Comparison of ENCODE assay signal across 10 cellular contexts in the genomic region with DNA sequence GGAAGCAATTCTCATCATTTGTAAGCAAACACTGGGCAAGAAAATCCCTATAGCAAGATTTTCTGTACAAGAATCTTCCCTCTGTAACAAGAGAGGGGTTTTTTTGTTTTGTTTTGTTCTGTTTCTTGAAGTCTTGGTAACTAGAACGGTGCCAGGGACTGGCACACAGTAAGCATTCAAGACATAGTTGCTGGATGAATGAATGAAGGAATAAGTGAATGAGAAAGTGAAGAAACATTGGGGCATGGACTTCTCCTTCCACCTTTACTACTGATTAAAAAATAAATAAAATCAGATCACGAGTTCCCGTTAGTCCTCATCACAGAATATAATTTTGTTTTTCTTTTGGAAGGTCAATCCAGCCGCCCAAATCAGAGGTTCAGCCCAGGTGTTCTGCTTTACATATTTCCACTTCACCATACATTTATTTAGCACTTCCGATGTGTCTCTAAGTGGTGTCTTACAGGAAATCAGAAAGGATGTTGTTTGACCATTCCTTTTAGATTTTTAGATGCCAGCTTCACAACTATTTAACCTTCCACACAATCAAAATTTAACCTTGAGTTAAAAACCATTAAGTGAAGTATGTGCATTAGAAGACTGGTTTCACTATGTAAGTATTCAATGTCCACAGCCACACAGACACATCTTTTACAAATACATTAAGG.
DNase-seq lines count a peak whose midpoint lies in the region; ATAC-seq and TF ChIP-seq lines count a peak whose summit lies in the region.
"Had no signal": no experiment of that assay in that cellular context is flagged by ENCODE, and none has a peak within 500 bp of the region (broad histone marks: within the 10 kb centered on the region; RNA-seq: fewer than 3 reads in every experiment).

No MANE protein-coding gene starts in this region.

- H3K79me2 ChIP-seq in DOHH2 (ENCODE audit: control insufficient read depth, low read length) (no peaks in the 10 kb centered on the region), mammary epithelial cell (ENCODE audit: insufficient read depth, low read length) (no peaks in the 10 kb centered on the region)

- H3K9ac ChIP-seq in mammary epithelial cell (ENCODE audit: insufficient read depth, low read length), result peak overlapping the region; percentile 65

- dilution Hi-C loops in mammary epithelial cell (cut with HindIII; ENCODE audit: low sequenced_read_pairs), result no loop called here

- no TSS peak for BruUV-seq in mammary epithelial cell (replicated peaks; lab: Mats Ljungman, UMichigan)

- H3K27me3 ChIP-seq in DOHH2 (ENCODE audit: control insufficient read depth, low read length) (no peaks in the 10 kb centered on the region), mammary epithelial cell (ENCODE audit: insufficient read depth, low read length) (no peaks in the 10 kb centered on the region), upper lobe of left lung (no peaks in the 10 kb centered on the region)
- H3K27me3 ChIP-seq: colonic mucosa had no signal

- H3K4me3 ChIP-seq in DOHH2 (ENCODE audit: low read length) (peak overlapping the region; percentile 47), mammary epithelial cell (replicated peaks in 1 of 3; ENCODE audit: insufficient read depth in 1 of 3, low read depth in 2 of 3, low read length in 3 of 3) (no peak overlapping the region), upper lobe of left lung (no peak overlapping the region)
- H3K4me3 ChIP-seq: colonic mucosa had no signal

- H3K36me3 ChIP-seq in DOHH2 (ENCODE audit: control insufficient read depth, low read length) (no peaks in the 10 kb centered on the region), mammary epithelial cell (ENCODE audit: insufficient read depth, low read length) (no peaks in the 10 kb centered on the region), upper lobe of left lung (peaks cover 0 to 1% (median 0%) of the 10 kb centered on the region in 4 donors)
- H3K36me3 ChIP-seq: colonic mucosa had no signal

- H3K27ac Mint-ChIP-seq in activated naive CD4-positive, alpha-beta T cell treated with anti-CD3 and anti-CD28 coated beads for 36 hours, result no peak overlapping the region
- H3K27ac Mint-ChIP-seq: mesothelial cell of epicardium had no signal

- H3K36me3 Mint-ChIP-seq in activated naive CD4-positive, alpha-beta T cell treated with anti-CD3 and anti-CD28 coated beads for 36 hours (ENCODE audit: low read depth), result no peaks in the 10 kb centered on the region

- in situ Hi-C loops in mammary epithelial cell (cut with MboI; ENCODE audit: low sequenced_read_pairs in 2 of 2), result no loop called here

- H3K9me2 ChIP-seq in DOHH2 (replicated peaks; ENCODE audit: control insufficient read depth, low read length), result no peaks in the 10 kb centered on the region

- TF ChIP-seq CTCF in DOHH2 (IDR thresholded peaks at IDR 0.05; ENCODE audit: low read depth, low read length, poor library complexity, severe bottlenecking) (no peak), mammary epithelial cell (conservative IDR thresholded peaks at IDR 0.05 in 1 of 2, IDR thresholded peaks at IDR 0.05 in 1 of 2; ENCODE audit: extremely low read depth in 1 of 2, insufficient read depth in 1 of 2, low read depth in 1 of 2, low read length in 2 of 2) (no peak), upper lobe of left lung (IDR thresholded peaks at IDR 0.05) (no peak)

- no peaks in the 10 kb centered on the region for H4K20me1 ChIP-seq in DOHH2 (ENCODE audit: control insufficient read depth, insufficient read depth, low read depth, low read length)
- H4K20me1 ChIP-seq in mammary epithelial cell (ENCODE audit: insufficient read depth, low read length), result no peaks in the 10 kb centered on the region

- ATAC-seq in GM21390 (IDR thresholded peaks at IDR 0.05; ENCODE audit: unreplicated experiment) (peak; percentile 34), HG03342 (IDR thresholded peaks at IDR 0.05; ENCODE audit: unreplicated experiment) (peak; percentile 43), upper lobe of left lung (ENCODE audit: low FRiP score in 2 of 2) (no peak)

- CTCF ChIA-PET in mammary epithelial cell (lab: Charles Lee; ENCODE audit: low non-redundant PET), result no interaction called here
- CTCF ChIA-PET in activated naive CD4-positive, alpha-beta T cell treated with anti-CD3 and anti-CD28 coated beads for 36 hours (lab: Charles Lee), result no interaction called here

- DNase-seq in mammary epithelial cell (no peak), GF-D8 (lab: John Stamatoyannopoulos, UW) (no peak), A172 (ENCODE audit: low spot score) (no peak), upper lobe of left lung (no peak)
- DNase-seq in activated naive CD4-positive, alpha-beta T cell treated with anti-CD3 and anti-CD28 coated beads for 36 hours, result no peak
- DNase-seq: colonic mucosa had no signal

- peak overlapping the region; percentile 60 for H3K27ac ChIP-seq in DOHH2 (ENCODE audit: low read depth, low read length)
- peak overlapping the region; percentile 95 for H3K27ac ChIP-seq in mammary epithelial cell (ENCODE audit: insufficient read depth, low read depth, low read length)
- no peak overlapping the region for H3K27ac ChIP-seq in upper lobe of left lung
- H3K27ac ChIP-seq: colonic mucosa had no signal

- no peaks in the 10 kb centered on the region for H3K9me3 ChIP-seq in DOHH2 (ENCODE audit: control insufficient read depth, insufficient read depth, low read length)
- no peaks in the 10 kb centered on the region for H3K9me3 ChIP-seq in mammary epithelial cell (replicated peaks; ENCODE audit: insufficient read depth, low read length)
- no peaks in the 10 kb centered on the region for H3K9me3 ChIP-seq in upper lobe of left lung
- H3K9me3 ChIP-seq: colonic mucosa had no signal

- H3K4me2 ChIP-seq in DOHH2 (ENCODE audit: low read length) (peak overlapping the region; percentile 50), mammary epithelial cell (ENCODE audit: insufficient read depth, low read depth, low read length) (peak overlapping the region; percentile 3)

- H3K27me3 Mint-ChIP-seq in activated naive CD4-positive, alpha-beta T cell treated with anti-CD3 and anti-CD28 coated beads for 36 hours (ENCODE audit: low read depth), result peaks cover 7% of the 10 kb centered on the region

- no peak overlapping the region for H3K4me3 Mint-ChIP-seq in activated naive CD4-positive, alpha-beta T cell treated with anti-CD3 and anti-CD28 coated beads for 36 hours
- H3K4me3 Mint-ChIP-seq: mesothelial cell of epicardium had no signal

- 92% methylated on average over 5 of the region's 5 CpGs for WGBS in mammary epithelial cell (ENCODE audit: low coverage, missing lambda C conversion rate)
- WGBS in upper lobe of left lung, 2 donors, result 83 to 88% methylated on average over 5 of the region's 5 CpGs

- H3F3A ChIP-seq in DOHH2 (ENCODE audit: control insufficient read depth, insufficient read depth), result no peaks in the 10 kb centered on the region

- H3K4me1 ChIP-seq in DOHH2 (ENCODE audit: control insufficient read depth, low read length), result peaks cover 55% of the 10 kb centered on the region
- peaks cover 15% of the 10 kb centered on the region for H3K4me1 ChIP-seq in mammary epithelial cell (ENCODE audit: insufficient read depth, low read length)
- no peaks in the 10 kb centered on the region for H3K4me1 ChIP-seq in upper lobe of left lung
- H3K4me1 ChIP-seq: colonic mucosa had no signal

- H3K9me3 Mint-ChIP-seq in activated naive CD4-positive, alpha-beta T cell treated with anti-CD3 and anti-CD28 coated beads for 36 hours, result no peaks in the 10 kb centered on the region
- H3K9me3 Mint-ChIP-seq: mesothelial cell of epicardium had no signal

- H3K4me1 Mint-ChIP-seq in activated naive CD4-positive, alpha-beta T cell treated with anti-CD3 and anti-CD28 coated beads for 36 hours (ENCODE audit: low read depth), result no peaks in the 10 kb centered on the region

- peak overlapping the region; percentile 15 for H2AFZ ChIP-seq in mammary epithelial cell (ENCODE audit: low read depth, low read length)

- no peak for TF ChIP-seq POLR2A in upper lobe of left lung (IDR thresholded peaks at IDR 0.05)

- intact Hi-C loops in mammary epithelial cell (cut with micrococcal nuclease), result no loop called here
- intact Hi-C loops in activated naive CD4-positive, alpha-beta T cell treated with anti-CD3 and anti-CD28 coated beads for 36 hours (cut with micrococcal nuclease), result no loop called here

- no peak for TF ChIP-seq EP300 in upper lobe of left lung (IDR thresholded peaks at IDR 0.05)

Comparison
In these comparisons a context has a peak if more than half of its experiments do, and no peak if none do; other contexts are left out.
1. H3K27ac ChIP-seq: peak in DOHH2 (single experiment) and mammary epithelial cell (single experiment); none in upper lobe of left lung (0 of 4).
2. ATAC-seq: peak in GM21390 (single experiment) and HG03342 (single experiment); none in upper lobe of left lung (0 of 2).